ENCODE assay signal across 10 cellular contexts in the genomic region with DNA sequence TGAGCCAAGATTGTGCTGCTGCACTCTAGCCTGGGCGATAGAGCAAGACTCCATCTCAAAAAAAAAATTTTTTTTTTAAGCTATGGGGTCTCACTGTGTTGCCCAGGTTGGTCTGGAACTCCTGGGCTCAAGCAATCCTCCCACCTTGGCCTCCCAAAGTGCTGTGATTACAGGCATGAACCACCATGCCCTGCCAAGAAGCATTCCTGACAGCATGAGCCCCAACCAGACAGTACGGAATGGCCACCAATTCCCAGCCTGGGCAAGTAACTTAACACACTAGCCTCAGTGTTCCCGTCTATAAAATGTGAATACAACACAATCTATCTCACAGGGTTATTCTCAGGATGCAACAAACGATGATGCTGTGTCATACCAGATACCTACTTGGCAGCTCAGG. TPM values are rescaled to one million over a fixed set of nuclear protein-coding genes. Genes with fewer than 3 reads are reported as not detected.
DNase-seq lines count a peak whose midpoint lies in the region; ATAC-seq and TF ChIP-seq lines count a peak whose summit lies in the region.
"Had no signal": no experiment of that assay in that cellular context is flagged by ENCODE, and none has a peak within 500 bp of the region (broad histone marks: within the 10 kb centered on the region; RNA-seq: fewer than 3 reads in every experiment).

No MANE protein-coding gene starts in this region.

- TF ChIP-seq CTCF in WERI-Rb-1 (IDR thresholded peaks at IDR 0.05; ENCODE audit: low read depth, low read length) (no peak), gastroesophageal sphincter (IDR thresholded peaks at IDR 0.05) (no peak)

- 67% methylated on average over 3 of the region's 4 CpGs; no CpG with 5 or more reads in 1 of the 2 donors for WGBS in gastroesophageal sphincter (ENCODE audit: low coverage in 1 of 2), 2 donors

- peak overlapping the region; percentile 86 for H3K27ac Mint-ChIP-seq in T-helper 1 cell treated with Interleukin-12 subunit alpha and Interleukin-12 subunit beta and Interleukin-4 antibody, amounts not matched to agents 30 μg/mL and 1 μg/mL, for 36 hours
- H3K27ac Mint-ChIP-seq in stimulated activated memory B cell treated with anti-CD40 and anti-IgM and Interleukin-4, amounts not matched to agents 10 μg/mL and 1 μg/mL and 100 μg/mL, for 72 hours: peak overlapping the region; percentile 83

- H3K36me3 ChIP-seq in WERI-Rb-1: peaks cover 38% of the 10 kb centered on the region
- no peaks in the 10 kb centered on the region for H3K36me3 ChIP-seq in gastroesophageal sphincter

- H3K4me3 Mint-ChIP-seq in T-helper 1 cell treated with Interleukin-12 subunit alpha and Interleukin-12 subunit beta and Interleukin-4 antibody, amounts not matched to agents 30 μg/mL and 1 μg/mL, for 36 hours: peak overlapping the region; percentile 93
- H3K4me3 Mint-ChIP-seq in stimulated activated memory B cell treated with anti-CD40 and anti-IgM and Interleukin-4, amounts not matched to agents 10 μg/mL and 1 μg/mL and 100 μg/mL, for 72 hours: peak overlapping the region; percentile 92

- TF ChIP-seq EP300 in gastroesophageal sphincter (IDR thresholded peaks at IDR 0.05): no peak

- no peak for ATAC-seq in gastroesophageal sphincter
- no peak for ATAC-seq in stimulated activated memory B cell treated with anti-CD40 and anti-IgM and Interleukin-4, amounts not matched to agents 10 μg/mL and 1 μg/mL and 100 μg/mL, for 72 hours
- ATAC-seq in GM21390 (IDR thresholded peaks at IDR 0.05; ENCODE audit: unreplicated experiment): no peak
- no peak for ATAC-seq in GM19463 (IDR thresholded peaks at IDR 0.05; ENCODE audit: unreplicated experiment)

- no peak for TF ChIP-seq POLR2A in gastroesophageal sphincter (IDR thresholded peaks at IDR 0.05)

- peaks cover 4% of the 10 kb centered on the region for H3K36me3 Mint-ChIP-seq in T-helper 1 cell treated with Interleukin-12 subunit alpha and Interleukin-12 subunit beta and Interleukin-4 antibody, amounts not matched to agents 30 μg/mL and 1 μg/mL, for 36 hours (ENCODE audit: low read depth)
- no peaks in the 10 kb centered on the region for H3K36me3 Mint-ChIP-seq in stimulated activated memory B cell treated with anti-CD40 and anti-IgM and Interleukin-4, amounts not matched to agents 10 μg/mL and 1 μg/mL and 100 μg/mL, for 72 hours

- no peaks in the 10 kb centered on the region for H3K9me3 Mint-ChIP-seq in T-helper 1 cell treated with Interleukin-12 subunit alpha and Interleukin-12 subunit beta and Interleukin-4 antibody, amounts not matched to agents 30 μg/mL and 1 μg/mL, for 36 hours
- no peaks in the 10 kb centered on the region for H3K9me3 Mint-ChIP-seq in stimulated activated memory B cell treated with anti-CD40 and anti-IgM and Interleukin-4, amounts not matched to agents 10 μg/mL and 1 μg/mL and 100 μg/mL, for 72 hours

- DNase-seq in T-helper 1 cell (no peak), WERI-Rb-1 (no peak)
- no peak for DNase-seq in effector CD4-positive, alpha-beta T cell
- DNase-seq: ACHN, NCI-H446 had no signal

- peaks cover under 1% of the 10 kb centered on the region for H3K27me3 Mint-ChIP-seq in T-helper 1 cell treated with Interleukin-12 subunit alpha and Interleukin-12 subunit beta and Interleukin-4 antibody, amounts not matched to agents 30 μg/mL and 1 μg/mL, for 36 hours (ENCODE audit: low read depth)
- no peaks in the 10 kb centered on the region for H3K27me3 Mint-ChIP-seq in stimulated activated memory B cell treated with anti-CD40 and anti-IgM and Interleukin-4, amounts not matched to agents 10 μg/mL and 1 μg/mL and 100 μg/mL, for 72 hours

- no peak overlapping the region for H3K27ac ChIP-seq in WERI-Rb-1
- peak overlapping the region in 3 of 4 donors; percentile 91 to 95 (median 92) for H3K27ac ChIP-seq in gastroesophageal sphincter

- H3K4me1 Mint-ChIP-seq in T-helper 1 cell treated with Interleukin-12 subunit alpha and Interleukin-12 subunit beta and Interleukin-4 antibody, amounts not matched to agents 30 μg/mL and 1 μg/mL, for 36 hours (ENCODE audit: low read depth): peaks cover 37% of the 10 kb centered on the region
- peaks cover 58% of the 10 kb centered on the region for H3K4me1 Mint-ChIP-seq in stimulated activated memory B cell treated with anti-CD40 and anti-IgM and Interleukin-4, amounts not matched to agents 10 μg/mL and 1 μg/mL and 100 μg/mL, for 72 hours

- H3K4me1 ChIP-seq in gastroesophageal sphincter: peaks cover 0 to 66% (median 33%) of the 10 kb centered on the region in 3 donors

- peaks cover 3% of the 10 kb centered on the region for H3K9me3 ChIP-seq in WERI-Rb-1 (ENCODE audit: severe bottlenecking)
- H3K9me3 ChIP-seq in gastroesophageal sphincter: no peaks in the 10 kb centered on the region

- H3K27me3 ChIP-seq in WERI-Rb-1 (ENCODE audit: insufficient read depth, low read depth, severe bottlenecking): no peaks in the 10 kb centered on the region
- no peaks in the 10 kb centered on the region for H3K27me3 ChIP-seq in gastroesophageal sphincter

- H3K4me3 ChIP-seq in WERI-Rb-1 (ENCODE audit: low read depth, low read length): peak overlapping the region; percentile 72; the same call in 1 of the 2 replicates
- peak overlapping the region; percentile 72 to 99 for H3K4me3 ChIP-seq in gastroesophageal sphincter

RNA-seq across cellular contexts. Expression of a gene that starts 2.1 kb away (rescaled TPM):
- 100 to 1,000 TPM; 218 to 386 (median 278) TPM for total RNA-seq in gastroesophageal sphincter
